15 cellular contexts compared by ENCODE assay signal in genomic region chr3:15845475-15845874, GRCh38. TPM values are rescaled to one million over a fixed set of nuclear protein-coding genes. Genes with fewer than 3 reads are reported as not detected.
DNase-seq lines count a peak whose midpoint lies in the region; ATAC-seq and TF ChIP-seq lines count a peak whose summit lies in the region.
"Had no signal": no experiment of that assay in that cellular context is flagged by ENCODE, and none has a peak within 500 bp of the region (broad histone marks: within the 10 kb centered on the region; RNA-seq: fewer than 3 reads in every experiment).

No MANE protein-coding gene starts in this region.

- H3K4me1 ChIP-seq in colonic mucosa, result no peaks in the 10 kb centered on the region
- H3K4me1 ChIP-seq: gastroesophageal sphincter had no signal

- H3K36me3 ChIP-seq in colonic mucosa, result no peaks in the 10 kb centered on the region
- H3K36me3 ChIP-seq: gastroesophageal sphincter, thoracic aorta had no signal

- no peak overlapping the region for H3K4me3 ChIP-seq in colonic mucosa
- H3K4me3 ChIP-seq: gastroesophageal sphincter, thoracic aorta had no signal

- no peak overlapping the region for H3K27ac ChIP-seq in colonic mucosa
- H3K27ac ChIP-seq: gastroesophageal sphincter, thoracic aorta had no signal

- intact Hi-C loops in colonic mucosa (cut with DNase I), result no loop called here

- no peak overlapping the region for H3K4me3 Mint-ChIP-seq in progenitor cell of endocrine pancreas (ENCODE audit: low read depth)
- H3K4me3 Mint-ChIP-seq: CD4-positive, CD25-positive, alpha-beta regulatory T cell; endodermal cell had no signal

- no peaks in the 10 kb centered on the region for H3K9me3 ChIP-seq in colonic mucosa

- no peak overlapping the region for H3K9ac ChIP-seq in colonic mucosa (ENCODE audit: low read depth in 2 of 2, low read length in 2 of 2)

- no peaks in the 10 kb centered on the region for H3K27me3 ChIP-seq in colonic mucosa
- H3K27me3 ChIP-seq: gastroesophageal sphincter had no signal

- DNase-seq in NCI-H82 treated with DMSO at 0.1 percent for 48 hours (lab: John Stamatoyannopoulos, UW; ENCODE audit: unreplicated experiment) (peak; percentile 72), progenitor cell of endocrine pancreas (ENCODE audit: low spot score, unreplicated experiment) (no peak), colonic mucosa (no peak), NCI-H1436 treated with DMSO at 0.1 percent for 48 hours (lab: John Stamatoyannopoulos, UW) (no peak)
- DNase-seq: endodermal cell, kidney, NCI-H1417, NCI-H510A treated with DMSO at 0.1 percent for 48 hours, right cardiac atrium had no signal

- H3K36me3 Mint-ChIP-seq in progenitor cell of endocrine pancreas (ENCODE audit: insufficient read depth), result peaks cover 23% of the 10 kb centered on the region

- H3K27ac Mint-ChIP-seq in progenitor cell of endocrine pancreas, result no peak overlapping the region

- H3K9me3 Mint-ChIP-seq in progenitor cell of endocrine pancreas (ENCODE audit: low read depth), result peaks cover 10% of the 10 kb centered on the region

- H3K27me3 Mint-ChIP-seq in progenitor cell of endocrine pancreas, result no peaks in the 10 kb centered on the region
- H3K27me3 Mint-ChIP-seq: CD4-positive, CD25-positive, alpha-beta regulatory T cell had no signal

- ATAC-seq in GM18508 (IDR thresholded peaks at IDR 0.05; ENCODE audit: insufficient read depth, unreplicated experiment) (peak; percentile 64), GM18873 (IDR thresholded peaks at IDR 0.05; ENCODE audit: low FRiP score, unreplicated experiment) (peak; percentile 50), HG02759 (IDR thresholded peaks at IDR 0.05; ENCODE audit: unreplicated experiment) (peak; percentile 71)
- ATAC-seq: gastroesophageal sphincter, right cardiac atrium had no signal

- H3K4me1 Mint-ChIP-seq in progenitor cell of endocrine pancreas (ENCODE audit: low read depth), result peaks cover 23% of the 10 kb centered on the region

- TF ChIP-seq CTCF in progenitor cell of endocrine pancreas (IDR thresholded peaks at IDR 0.05; ENCODE audit: unreplicated experiment) (no peak), colonic mucosa (IDR thresholded peaks at IDR 0.05) (no peak)

RNA-seq across cellular contexts. Expression of gene ANKRD28, which starts 47.7 kb away (rescaled TPM):
- 63.7 and 66.1 TPM in 2 replicates for total RNA-seq in progenitor cell of endocrine pancreas
- total RNA-seq in colonic mucosa, result 10 to 100 TPM; 40.7 to 46.2 TPM
